ENCODE assay signal across 1 cellular context in genomic region chr17:18093616-18094408, GRCh38.
TF ChIP-seq lines count a peak whose summit lies in the region.

No MANE protein-coding gene starts in this region.

TF ChIP-seq in WTC11, 78 proteins besides CTCF, POLR2A, EP300 and RAD21 (continued from another document):
- TF ChIP-seq AR (CRISPR knock-in tag; IDR thresholded peaks at IDR 0.05) (no peak), MAX (CRISPR knock-in tag; IDR thresholded peaks at IDR 0.05) (no peak), ZNF396 (CRISPR knock-in tag; IDR thresholded peaks at IDR 0.05; ENCODE audit: borderline replicate concordance) (no peak), CBFB (CRISPR knock-in tag; IDR thresholded peaks at IDR 0.05; ENCODE audit: low read depth) (no peak)
